ENCODE assay signal across 15 cellular contexts in the genomic region with DNA sequence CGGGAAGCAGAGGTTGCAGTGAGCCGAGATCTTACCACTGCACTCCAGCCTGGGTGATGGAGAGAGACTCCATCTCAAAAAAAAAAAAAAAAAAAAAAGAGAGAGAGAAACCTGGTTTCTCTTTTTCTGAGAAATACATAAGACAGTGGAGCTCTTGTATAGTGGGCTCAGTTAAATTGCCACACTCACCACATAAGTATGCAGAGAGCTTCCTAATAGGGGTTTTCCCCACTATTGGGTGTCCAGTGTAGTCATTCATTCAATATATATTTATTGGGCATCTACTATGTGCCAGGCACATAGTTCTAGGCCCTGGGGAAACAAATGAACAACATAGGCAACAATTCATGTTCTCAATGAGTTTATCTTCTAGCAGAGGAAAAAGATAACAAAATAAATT. TPM values are rescaled to one million over a fixed set of nuclear protein-coding genes. Genes with fewer than 3 reads are reported as not detected.
DNase-seq lines count a peak whose midpoint lies in the region; ATAC-seq, FAIRE-seq and TF ChIP-seq lines count a peak whose summit lies in the region.
"Had no signal": no experiment of that assay in that cellular context is flagged by ENCODE, and none has a peak within 500 bp of the region (broad histone marks: within the 10 kb centered on the region; RNA-seq: fewer than 3 reads in every experiment).

No MANE protein-coding gene starts in this region.

- peak overlapping the region; percentile 95 for H3K27ac Mint-ChIP-seq in astrocyte (ENCODE audit: unreplicated experiment)

- H2AFZ ChIP-seq in ACC112 (ENCODE audit: low read length, unreplicated experiment) (no peak overlapping the region), astrocyte (ENCODE audit: low read depth, low read length) (no peak overlapping the region), hepatocyte (no peak overlapping the region)

- no peaks in the 10 kb centered on the region for H3K79me2 ChIP-seq in ACC112 (ENCODE audit: control insufficient read depth, insufficient read depth, low read length, unreplicated experiment)
- no peaks in the 10 kb centered on the region for H3K79me2 ChIP-seq in astrocyte (ENCODE audit: insufficient read depth, low read length)
- no peaks in the 10 kb centered on the region for H3K79me2 ChIP-seq in hepatocyte

- H3K4me1 Mint-ChIP-seq in astrocyte (ENCODE audit: low read depth, unreplicated experiment): peaks cover 36% of the 10 kb centered on the region

- H3K4me3 ChIP-seq in ACC112 (ENCODE audit: low read depth, low read length): no peak overlapping the region
- no peak overlapping the region for H3K4me3 ChIP-seq in astrocyte (ENCODE audit: insufficient read depth, low read depth, low read length)
- no peak overlapping the region for H3K4me3 ChIP-seq in hepatocyte
- H3K4me3 ChIP-seq: mucosa of descending colon, Peyer's patch, vagina had no signal

- ATAC-seq in Right ventricle myocardium inferior (no peak), GM21381 (IDR thresholded peaks at IDR 0.05; ENCODE audit: unreplicated experiment) (no peak)

- H3K4me1 ChIP-seq in ACC112 (ENCODE audit: control insufficient read depth, insufficient read depth, low read length, unreplicated experiment) (peaks cover 40% of the 10 kb centered on the region), astrocyte (ENCODE audit: insufficient read depth, low read length) (peaks cover 34% of the 10 kb centered on the region), hepatocyte (ENCODE audit: insufficient read depth) (no peaks in the 10 kb centered on the region)
- H3K4me1 ChIP-seq: Peyer's patch, vagina had no signal

- H3K4me2 ChIP-seq in astrocyte (ENCODE audit: low read length): peak overlapping the region; percentile 72
- no peak overlapping the region for H3K4me2 ChIP-seq in hepatocyte

- H3K27ac ChIP-seq in ACC112 (ENCODE audit: low read depth, low read length) (peak overlapping the region; percentile 98), astrocyte (ENCODE audit: low read depth, low read length) (peak overlapping the region; percentile 89), hepatocyte (peak overlapping the region; percentile 18)
- H3K27ac ChIP-seq: Peyer's patch, vagina had no signal

- no peak overlapping the region for H3K4me3 Mint-ChIP-seq in astrocyte (ENCODE audit: unreplicated experiment)

- intact Hi-C loops in Right ventricle myocardium inferior (cut with DNase I): no loop called here

- H3K36me3 ChIP-seq in ACC112 (ENCODE audit: insufficient read depth, low read length): no peaks in the 10 kb centered on the region
- no peaks in the 10 kb centered on the region for H3K36me3 ChIP-seq in astrocyte (ENCODE audit: insufficient read depth, low read length)
- H3K36me3 ChIP-seq in hepatocyte (replicated peaks; ENCODE audit: insufficient read depth, low read depth): no peaks in the 10 kb centered on the region
- H3K36me3 ChIP-seq: Peyer's patch, vagina had no signal

- no peak for FAIRE-seq in astrocyte (lab: Jason Lieb, UNC)

- H3K9me3 ChIP-seq in astrocyte (ENCODE audit: insufficient read depth, low read depth, low read length) (no peaks in the 10 kb centered on the region), hepatocyte (ENCODE audit: low read depth) (no peaks in the 10 kb centered on the region)
- H3K9me3 ChIP-seq: mucosa of descending colon, Peyer's patch, vagina had no signal

- no peaks in the 10 kb centered on the region for H3K27me3 ChIP-seq in ACC112 (ENCODE audit: insufficient read depth, low read length)
- peaks cover 6% of the 10 kb centered on the region for H3K27me3 ChIP-seq in astrocyte (ENCODE audit: insufficient read depth, low read length)
- H3K27me3 ChIP-seq in hepatocyte: no peaks in the 10 kb centered on the region
- H3K27me3 ChIP-seq: Peyer's patch, vagina had no signal

- WGBS in hepatocyte (ENCODE audit: low lambda C conversion rate, missing lambda C conversion rate): 90% methylated on average over 2 of the region's 2 CpGs

- no peaks in the 10 kb centered on the region for H3K9me3 Mint-ChIP-seq in astrocyte (ENCODE audit: unreplicated experiment)

- H3K9me2 ChIP-seq in hepatocyte (replicated peaks; ENCODE audit: insufficient read depth): no peaks in the 10 kb centered on the region

- no peaks in the 10 kb centered on the region for H4K20me1 ChIP-seq in astrocyte (ENCODE audit: insufficient read depth, low read length)
- H4K20me1 ChIP-seq in hepatocyte (ENCODE audit: insufficient read depth, poor library complexity, severe bottlenecking): no peaks in the 10 kb centered on the region

- no peaks in the 10 kb centered on the region for H3K27me3 Mint-ChIP-seq in astrocyte (ENCODE audit: low read depth, unreplicated experiment)

- DNase-seq in NCI-H226: peak; percentile 4
- peak; percentile 43 for DNase-seq in astrocyte (ENCODE audit: low read depth)
- DNase-seq in hepatocyte (ENCODE audit: low spot score): no peak
- DNase-seq in Right ventricle myocardium inferior (ENCODE audit: missing footprints): no peak
- DNase-seq in NCI-H446 treated with DMSO at 0.1 percent for 48 hours (lab: John Stamatoyannopoulos, UW): no peak
- DNase-seq in activated CD4-positive, CD25-positive, alpha-beta regulatory T cell treated with anti-CD3 and anti-CD28 coated beads, Interleukin-2, amount 50 U/mL, for 72 hours: no peak
- DNase-seq: activated naive CD4-positive, alpha-beta T cell; anterior cingulate cortex; C1 segment of cervical spinal cord; mucosa of descending colon; NCI-H1694 treated with DMSO at 0.1 percent for 48 hours; Peyer's patch had no signal

- no peaks in the 10 kb centered on the region for H3K36me3 Mint-ChIP-seq in astrocyte (ENCODE audit: low read depth, unreplicated experiment)

- H3K9ac ChIP-seq in astrocyte (ENCODE audit: low read length): peak overlapping the region; percentile 77

- TF ChIP-seq CTCF in astrocyte (IDR thresholded peaks at IDR 0.05; ENCODE audit: insufficient read depth, low read depth, low read length): no peak
- no peak for TF ChIP-seq CTCF in hepatocyte (IDR thresholded peaks at IDR 0.05; ENCODE audit: poor library complexity)

RNA-seq across cellular contexts. Expression of gene FMN1, which starts 48.9 kb away (rescaled TPM):
- 5.3 and 5.8 TPM in 2 replicates for total RNA-seq in astrocyte
- total RNA-seq in hepatocyte: 0.48 and 0.70 TPM in 2 replicates
- 0.07 and 0.19 TPM in 2 replicates for polyA plus RNA-seq in hepatocyte
- 3.3 TPM for total RNA-seq in Right ventricle myocardium inferior

Comparison
In these comparisons a context has a peak if more than half of its experiments do, and no peak if none do; other contexts are left out.
1. H3K27ac ChIP-seq: peak in every context shown above with its lines; median percentile 98 in ACC112; 89 in astrocyte; 18 in hepatocyte.
2. DNase-seq: peak in NCI-H226 (single experiment) and astrocyte (single experiment); none in hepatocyte (single experiment), Right ventricle myocardium inferior (single experiment), NCI-H446 treated with DMSO at 0.1 percent for 48 hours (single experiment) and activated CD4-positive, CD25-positive, alpha-beta regulatory T cell treated with anti-CD3 and anti-CD28 coated beads, Interleukin-2, amount 50 U/mL, for 72 hours (single experiment).